In genomic region chr15:67753901-67754300, GRCh38 we compare ENCODE assay signal across 20 cellular contexts.
"Had no signal": no experiment of that assay in that cellular context is flagged by ENCODE, and none has a peak within 500 bp of the region (broad histone marks: within the 10 kb centered on the region; RNA-seq: fewer than 3 reads in every experiment).

No MANE protein-coding gene starts in this region.

- ATAC-seq: heart left ventricle; left colon; left ventricle myocardium superior; psoas muscle; right lobe of liver; stimulated activated memory B cell treated with anti-CD40 and anti-IgM and Interleukin-4, amounts not matched to agents 10 μg/mL and 1 μg/mL and 100 μg/mL, for 72 hours had no signal

- H3K9me3 ChIP-seq: heart left ventricle, psoas muscle, right lobe of liver, tibial artery, upper lobe of left lung, vagina had no signal

- DNase-seq: effector CD4-positive, alpha-beta T cell; foreskin melanocyte; heart left ventricle; hippocampal formation; left colon; left ventricle myocardium superior; mesenchymal stem cell; midbrain; nephron progenitor cell; psoas muscle; retina; right lobe of liver; stimulated activated CD4-positive, alpha-beta T cell treated with anti-CD3 and anti-CD28 coated beads, Interleukin-4, amount 100 ng/mL, for 24 hours; tibial artery; upper lobe of left lung had no signal

- H3K4me3 ChIP-seq: heart left ventricle, lung, psoas muscle, right lobe of liver, tibial artery, upper lobe of left lung, vagina had no signal

- H3K4me1 ChIP-seq: heart left ventricle, parathyroid adenoma, psoas muscle, right lobe of liver, tibial artery, upper lobe of left lung, vagina had no signal

- H3K9me3 Mint-ChIP-seq: nephron progenitor cell; stimulated activated memory B cell treated with anti-CD40 and anti-IgM and Interleukin-4, amounts not matched to agents 10 μg/mL and 1 μg/mL and 100 μg/mL, for 72 hours; stimulated activated naive CD8-positive, alpha-beta T cell treated with anti-CD3 and anti-CD28 coated beads, Interleukin-15, Interleukin-2, amounts not matched to agents 100 ng/mL and 50 ng/mL, for 24 hours had no signal

- H3K27ac ChIP-seq: heart left ventricle, parathyroid adenoma, psoas muscle, right lobe of liver, tibial artery, upper lobe of left lung, vagina had no signal

- H3K36me3 ChIP-seq: right lobe of liver, upper lobe of left lung, vagina had no signal

- H3K4me3 Mint-ChIP-seq: nephron progenitor cell; stimulated activated memory B cell treated with anti-CD40 and anti-IgM and Interleukin-4, amounts not matched to agents 10 μg/mL and 1 μg/mL and 100 μg/mL, for 72 hours; stimulated activated naive CD8-positive, alpha-beta T cell treated with anti-CD3 and anti-CD28 coated beads, Interleukin-15, Interleukin-2, amounts not matched to agents 100 ng/mL and 50 ng/mL, for 24 hours had no signal

- H3K27me3 ChIP-seq: heart left ventricle, right lobe of liver, tibial artery, upper lobe of left lung, vagina had no signal

- H3K27ac Mint-ChIP-seq: nephron progenitor cell; stimulated activated memory B cell treated with anti-CD40 and anti-IgM and Interleukin-4, amounts not matched to agents 10 μg/mL and 1 μg/mL and 100 μg/mL, for 72 hours; stimulated activated naive CD8-positive, alpha-beta T cell treated with anti-CD3 and anti-CD28 coated beads, Interleukin-15, Interleukin-2, amounts not matched to agents 100 ng/mL and 50 ng/mL, for 24 hours had no signal

- H3K27me3 Mint-ChIP-seq: stimulated activated memory B cell treated with anti-CD40 and anti-IgM and Interleukin-4, amounts not matched to agents 10 μg/mL and 1 μg/mL and 100 μg/mL, for 72 hours; stimulated activated naive CD8-positive, alpha-beta T cell treated with anti-CD3 and anti-CD28 coated beads, Interleukin-15, Interleukin-2, amounts not matched to agents 100 ng/mL and 50 ng/mL, for 24 hours had no signal
